In genomic region chr10:80475641-80476040, GRCh38 we compare ENCODE assay signal across 8 cellular contexts. TPM values are rescaled to one million over a fixed set of nuclear protein-coding genes. Genes with fewer than 3 reads are reported as not detected.
DNase-seq lines count a peak whose midpoint lies in the region; ATAC-seq and TF ChIP-seq lines count a peak whose summit lies in the region.
"Not testable (repeated sequence)": the region's sequence is repeated elsewhere in the genome, so short reads cannot be mapped to it uniquely, and the experiment has no call there.

No MANE protein-coding gene starts in this region.

- TF ChIP-seq POLR2A in esophagus squamous epithelium (IDR thresholded peaks at IDR 0.05); vagina (IDR thresholded peaks at IDR 0.05): not testable (repeated sequence)

- not testable (repeated sequence) for H3K9me3 Mint-ChIP-seq in CD4-positive, CD25-positive, alpha-beta regulatory T cell; T-cell; activated naive CD8-positive, alpha-beta T cell (ENCODE audit: low read depth)
- peaks cover 0 to 13% (median 5%) of the 10 kb centered on the region in 11 donors for H3K9me3 Mint-ChIP-seq in naive thymus-derived CD4-positive, alpha-beta T cell

- peak overlapping the region; percentile 23 to 89 (median 71) for H3K27ac Mint-ChIP-seq in CD4-positive, CD25-positive, alpha-beta regulatory T cell
- peak overlapping the region; percentile 66 to 95 for H3K27ac Mint-ChIP-seq in T-cell
- peak overlapping the region; percentile 93 for H3K27ac Mint-ChIP-seq in activated naive CD8-positive, alpha-beta T cell
- peak overlapping the region in 6 of 9 donors; percentile 81 to 99 (median 90) for H3K27ac Mint-ChIP-seq in naive thymus-derived CD4-positive, alpha-beta T cell

- peaks cover 33 to 88% (median 59%) of the 10 kb centered on the region in 4 donors for H3K4me1 Mint-ChIP-seq in CD4-positive, CD25-positive, alpha-beta regulatory T cell
- peaks cover 78 to 87% (median 85%) of the 10 kb centered on the region in 3 donors for H3K4me1 Mint-ChIP-seq in T-cell
- peaks cover 80% of the 10 kb centered on the region for H3K4me1 Mint-ChIP-seq in activated naive CD8-positive, alpha-beta T cell (ENCODE audit: low read depth)
- H3K4me1 Mint-ChIP-seq in naive thymus-derived CD4-positive, alpha-beta T cell, result peaks cover 58 to 87% (median 81%) of the 10 kb centered on the region in 7 donors

- H3K9me3 ChIP-seq in CD4-positive, CD25-positive, alpha-beta regulatory T cell (ENCODE audit: control insufficient read depth in 2 of 2, low read length in 2 of 2); esophagus squamous epithelium; naive thymus-derived CD4-positive, alpha-beta T cell (ENCODE audit: control insufficient read depth in 2 of 3, low read length in 3 of 3); smooth muscle cell (replicated peaks; ENCODE audit: low read depth); vagina: not testable (repeated sequence)

- H3F3A ChIP-seq in smooth muscle cell (ENCODE audit: low read depth), result peaks cover 25% of the 10 kb centered on the region

- peaks cover 53% of the 10 kb centered on the region for H3K36me3 Mint-ChIP-seq in CD4-positive, CD25-positive, alpha-beta regulatory T cell
- H3K36me3 Mint-ChIP-seq in T-cell, result peaks cover 56% of the 10 kb centered on the region
- H3K36me3 Mint-ChIP-seq in activated naive CD8-positive, alpha-beta T cell, result peaks cover 19% of the 10 kb centered on the region
- H3K36me3 Mint-ChIP-seq in naive thymus-derived CD4-positive, alpha-beta T cell, result peaks cover 11 to 65% (median 42%) of the 10 kb centered on the region in 5 donors

- peaks cover 54% of the 10 kb centered on the region for H3K79me2 ChIP-seq in smooth muscle cell (ENCODE audit: low read depth)

- not testable (repeated sequence) for ATAC-seq in CD4-positive, CD25-positive, alpha-beta regulatory T cell (ENCODE audit: low read depth in 2 of 2); T-cell (replicated peaks in 1 of 4); naive thymus-derived CD4-positive, alpha-beta T cell

- not testable (repeated sequence) for TF ChIP-seq CTCF in esophagus squamous epithelium (IDR thresholded peaks at IDR 0.05); smooth muscle cell (IDR thresholded peaks at IDR 0.05; ENCODE audit: borderline replicate concordance, insufficient read depth, poor library complexity, severe bottlenecking); vagina (IDR thresholded peaks at IDR 0.05)

- WGBS in esophagus squamous epithelium, 2 donors, result 94 to 96% methylated on average over 7 of the region's 7 CpGs
- 97% methylated on average over 7 of the region's 7 CpGs for WGBS in smooth muscle cell (ENCODE audit: low lambda C conversion rate)

- peak overlapping the region; percentile 25 for H3K27ac ChIP-seq in CD4-positive, CD25-positive, alpha-beta regulatory T cell (ENCODE audit: insufficient read depth, low read length, poor library complexity, severe bottlenecking)
- H3K27ac ChIP-seq in esophagus squamous epithelium, result peak overlapping the region in 3 of 4 donors; percentile 12 to 100 (median 96)
- peak overlapping the region; percentile 84 for H3K27ac ChIP-seq in naive thymus-derived CD4-positive, alpha-beta T cell (ENCODE audit: low read depth, low read length)
- H3K27ac ChIP-seq in smooth muscle cell (ENCODE audit: low read depth), result peak overlapping the region; percentile 95
- peak overlapping the region; percentile 89 for H3K27ac ChIP-seq in vagina

- peaks cover 23% of the 10 kb centered on the region for H4K20me1 ChIP-seq in smooth muscle cell (ENCODE audit: low read depth)

- DNase-seq in CD4-positive, CD25-positive, alpha-beta regulatory T cell; T-cell; esophagus squamous epithelium (lab: John Stamatoyannopoulos, UW); naive thymus-derived CD4-positive, alpha-beta T cell; smooth muscle cell (lab: John Stamatoyannopoulos, UW; ENCODE audit: unreplicated experiment); vagina (ENCODE audit: extremely low spot score in 2 of 2): not testable (repeated sequence)
- DNase-seq in activated CD8-positive, alpha-beta memory T cell treated with anti-CD3 and anti-CD28 coated beads, Interleukin-2, amount 50 U/mL, for 48 hours, result peak; percentile 26

- peaks cover 69% of the 10 kb centered on the region for H3K4me1 ChIP-seq in CD4-positive, CD25-positive, alpha-beta regulatory T cell (ENCODE audit: control insufficient read depth, insufficient read depth, low read length, poor library complexity, severe bottlenecking)
- peaks cover 58 to 78% (median 71%) of the 10 kb centered on the region in 3 donors for H3K4me1 ChIP-seq in esophagus squamous epithelium
- H3K4me1 ChIP-seq in naive thymus-derived CD4-positive, alpha-beta T cell (ENCODE audit: control insufficient read depth in 2 of 2, insufficient read depth in 2 of 2, low read length in 2 of 2), result peaks cover 57 to 71% of the 10 kb centered on the region in 2 donors
- peaks cover 19% of the 10 kb centered on the region for H3K4me1 ChIP-seq in smooth muscle cell (ENCODE audit: low read depth)
- peaks cover 71% of the 10 kb centered on the region for H3K4me1 ChIP-seq in vagina

- H3K27me3 Mint-ChIP-seq in CD4-positive, CD25-positive, alpha-beta regulatory T cell; T-cell; activated naive CD8-positive, alpha-beta T cell; naive thymus-derived CD4-positive, alpha-beta T cell: not testable (repeated sequence)

- H3K36me3 ChIP-seq in CD4-positive, CD25-positive, alpha-beta regulatory T cell (ENCODE audit: control insufficient read depth, insufficient read depth, low read length), result peaks cover 36% of the 10 kb centered on the region
- H3K36me3 ChIP-seq in esophagus squamous epithelium, result peaks cover 0 to 58% (median 0%) of the 10 kb centered on the region in 3 donors
- peaks cover 0 to 62% (median 4%) of the 10 kb centered on the region in 3 experiments for H3K36me3 ChIP-seq in naive thymus-derived CD4-positive, alpha-beta T cell (ENCODE audit: control insufficient read depth in 2 of 3, insufficient read depth in 3 of 3, low read length in 3 of 3)
- not testable (repeated sequence) for H3K36me3 ChIP-seq in smooth muscle cell (ENCODE audit: low read depth)
- peaks cover 0 to 15% of the 10 kb centered on the region in 2 donors for H3K36me3 ChIP-seq in vagina

- not testable (repeated sequence) for H3K4me2 ChIP-seq in smooth muscle cell

- not testable (repeated sequence) for H3K9ac ChIP-seq in smooth muscle cell (ENCODE audit: low read depth)

- not testable (repeated sequence) for H3K27me3 ChIP-seq in CD4-positive, CD25-positive, alpha-beta regulatory T cell (ENCODE audit: control insufficient read depth, insufficient read depth, low read length); esophagus squamous epithelium; naive thymus-derived CD4-positive, alpha-beta T cell (ENCODE audit: control insufficient read depth in 2 of 2, insufficient read depth in 2 of 2, low read length in 2 of 2); smooth muscle cell (ENCODE audit: low read depth); vagina

- CTCF ChIA-PET in T-cell (lab: Charles Lee), result interaction anchor here in 1 of 2 donors (0.5 to 1.9 kb wide), 7 partner anchors 8 to 97 kb away, joined by 3 to 7 read pairs (median 4); no protein-coding TSS in a partner anchor
- CTCF ChIA-PET in naive thymus-derived CD4-positive, alpha-beta T cell (lab: Charles Lee), result interaction anchor here (1.0 to 39.2 kb wide), 5 partner anchors 9 to 31 kb away, joined by 3 to 839 read pairs (median 9); no protein-coding TSS in a partner anchor

- peak overlapping the region in 2 of 4 donors; percentile 45 to 59 for H3K4me3 Mint-ChIP-seq in CD4-positive, CD25-positive, alpha-beta regulatory T cell
- H3K4me3 Mint-ChIP-seq in T-cell; activated naive CD8-positive, alpha-beta T cell: not testable (repeated sequence)
- peak overlapping the region in 8 of 10 donors; percentile 16 to 98 (median 31) for H3K4me3 Mint-ChIP-seq in naive thymus-derived CD4-positive, alpha-beta T cell

- H2AFZ ChIP-seq in smooth muscle cell (ENCODE audit: low read depth), result not testable (repeated sequence)

- intact Hi-C loops in esophagus squamous epithelium (cut with DNase I); naive thymus-derived CD4-positive, alpha-beta T cell (cut with micrococcal nuclease); vagina (cut with DNase I): not testable (repeated sequence)

- not testable (repeated sequence) for H3K4me3 ChIP-seq in CD4-positive, CD25-positive, alpha-beta regulatory T cell (ENCODE audit: low read depth, low read length); esophagus squamous epithelium; naive thymus-derived CD4-positive, alpha-beta T cell (ENCODE audit: low read length); smooth muscle cell; vagina

- POLR2A ChIA-PET in T-cell (lab: Charles Lee), result interaction anchor here in 1 of 2 donors (0.6 to 0.7 kb wide), 2 partner anchors 22 to 25 kb away, joined by 7 to 8 read pairs; no protein-coding TSS in a partner anchor
- POLR2A ChIA-PET in naive thymus-derived CD4-positive, alpha-beta T cell (lab: Charles Lee), result interaction anchor here (1.3 to 24.7 kb wide), 5 partner anchors 10 to 24 kb away, joined by 4 to 608 read pairs (median 14); partner anchors contain the start of gene TSPAN14

RNA-seq across cellular contexts. Expression of gene TSPAN14, which starts 21.5 kb away (rescaled TPM):
- total RNA-seq in CD4-positive, CD25-positive, alpha-beta regulatory T cell, result 198 TPM
- 100 to 1,000 TPM; 157 to 270 (median 180) TPM for polyA plus RNA-seq in CD4-positive, CD25-positive, alpha-beta regulatory T cell
- total RNA-seq in T-cell (100 to 1,000 TPM; 130 to 204 (median 194) TPM), esophagus squamous epithelium (100 to 1,000 TPM in 2 of 4 donors, 10 to 100 TPM in 2; 66.4 to 118 (median 89.8) TPM), smooth muscle cell (39.8 and 42.7 TPM in 2 replicates), vagina (98.0 TPM)
- 100 to 1,000 TPM; 135 to 165 (median 160) TPM for total RNA-seq in naive thymus-derived CD4-positive, alpha-beta T cell
- 100 to 1,000 TPM; 179 to 386 TPM for polyA plus RNA-seq in naive thymus-derived CD4-positive, alpha-beta T cell
- polyA plus RNA-seq in smooth muscle cell, result 46.3 and 82.5 TPM in 2 replicates

Comparison
In these comparisons a context has a peak if more than half of its experiments do, and no peak if none do; other contexts are left out.
1. H3K27ac ChIP-seq: peak in every context shown above with its lines; median percentile 96 in esophagus squamous epithelium; 95 in smooth muscle cell; 89 in vagina; 84 in naive thymus-derived CD4-positive, alpha-beta T cell; 25 in CD4-positive, CD25-positive, alpha-beta regulatory T cell.